ENCODE assay signal across 27 cellular contexts in the genomic region with DNA sequence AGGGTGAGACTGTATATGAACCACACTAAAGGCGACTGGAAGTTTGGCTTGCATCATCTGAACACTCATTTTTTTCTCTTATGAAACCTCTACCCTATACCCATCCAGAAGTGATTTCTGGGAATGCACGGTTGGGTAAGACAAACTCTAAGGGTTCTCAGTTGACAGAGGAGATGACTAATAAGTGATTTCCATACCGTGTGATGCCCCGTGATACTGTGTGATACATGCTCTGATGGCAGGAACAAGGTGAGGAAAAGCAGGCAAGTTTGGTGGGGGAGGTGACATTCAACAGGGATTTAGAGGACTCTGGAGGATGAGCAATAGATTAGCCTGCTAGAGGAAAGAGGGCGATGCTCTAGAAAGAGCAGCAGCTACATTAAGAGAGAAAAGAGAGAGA.
"Had no signal": no experiment of that assay in that cellular context is flagged by ENCODE, and none has a peak within 500 bp of the region (broad histone marks: within the 10 kb centered on the region; RNA-seq: fewer than 3 reads in every experiment).

No MANE protein-coding gene starts in this region.

- H3K4me1 Mint-ChIP-seq: activated B cell treated with CpG ODN at 0.5 μM for 24 hours; activated naive CD8-positive, alpha-beta T cell treated with anti-CD3 and anti-CD28 coated beads, Interleukin-2, amount 10 ng/mL, durations not matched to agents 7 days and 5 days; mesothelial cell of epicardium; nephron had no signal

- H3K4me3 Mint-ChIP-seq: activated B cell treated with CpG ODN at 0.5 μM for 24 hours; activated naive CD4-positive, alpha-beta T cell treated with anti-CD3 and anti-CD28 coated beads for 36 hours; activated naive CD8-positive, alpha-beta T cell treated with anti-CD3 and anti-CD28 coated beads, Interleukin-2, amount 10 ng/mL, durations not matched to agents 7 days and 5 days; activated T-cell treated with anti-CD3 and anti-CD28 coated beads, Interleukin-2, amount 50 U/mL, for 72 hours; mesothelial cell of epicardium; nephron; stimulated activated naive CD8-positive, alpha-beta T cell treated with anti-CD3 and anti-CD28 coated beads, Interleukin-15, Interleukin-2, amounts not matched to agents 100 ng/mL and 50 ng/mL, for 24 hours; T-helper 1 cell treated with Interleukin-12 subunit alpha and Interleukin-12 subunit beta and Interleukin-4 antibody, amounts not matched to agents 30 μg/mL and 1 μg/mL, for 36 hours had no signal

- DNase-seq: activated B cell treated with CpG ODN at 0.5 μM for 24 hours; activated CD4-positive, alpha-beta T cell treated with anti-CD3 and anti-CD28 coated beads for 4 hours; activated CD4-positive, alpha-beta T cell treated with anti-CD3 and anti-CD28 coated beads, Interleukin-2, amount 50 U/mL, for 48 hours; activated effector memory CD4-positive, alpha-beta T cell treated with Interleukin-2 at 50 U/mL for 16 hours; activated naive CD4-positive, alpha-beta T cell treated with anti-CD3 and anti-CD28 coated beads for 36 hours; activated naive CD8-positive, alpha-beta T cell treated with anti-CD3 and anti-CD28 coated beads, Interleukin-2, amount 10 ng/mL, durations not matched to agents 7 days and 5 days; activated T-cell treated with anti-CD3 and anti-CD28 coated beads, Interleukin-2, amount 50 U/mL, for 72 hours; amniotic stem cell; cerebellar nuclear complex; foreskin melanocyte; hippocampal formation; left ventricle myocardium superior; mammary epithelial cell; ovary; psoas muscle; stimulated activated CD4-positive, alpha-beta T cell treated with anti-CD3 and anti-CD28 coated beads, Interleukin-4, amount 100 ng/mL, for 4 hours; substantia nigra; T1000; thyroid gland; upper lobe of right lung had no signal

- H3K27me3 ChIP-seq: neutrophil, ovary, right atrium auricular region, thyroid gland, upper lobe of right lung had no signal

- ATAC-seq: activated T-cell treated with anti-CD3 and anti-CD28 coated beads, Interleukin-2, amount 50 U/mL, for 72 hours; left ventricle myocardium superior; psoas muscle; upper lobe of right lung had no signal

- H3K4me3 ChIP-seq: coronary artery, ovary, psoas muscle, right atrium auricular region, thyroid gland, upper lobe of right lung had no signal

- H3K27ac ChIP-seq: coronary artery, neutrophil, ovary, psoas muscle, right atrium auricular region, thyroid gland, upper lobe of right lung had no signal

- H3K36me3 Mint-ChIP-seq: activated naive CD8-positive, alpha-beta T cell treated with anti-CD3 and anti-CD28 coated beads, Interleukin-2, amount 10 ng/mL, durations not matched to agents 7 days and 5 days; mesothelial cell of epicardium had no signal

- H3K4me1 ChIP-seq: psoas muscle, right atrium auricular region, thyroid gland, upper lobe of right lung had no signal

- H3K27ac Mint-ChIP-seq: activated B cell treated with CpG ODN at 0.5 μM for 24 hours; activated naive CD4-positive, alpha-beta T cell treated with anti-CD3 and anti-CD28 coated beads for 36 hours; activated naive CD8-positive, alpha-beta T cell treated with anti-CD3 and anti-CD28 coated beads, Interleukin-2, amount 10 ng/mL, durations not matched to agents 7 days and 5 days; activated T-cell treated with anti-CD3 and anti-CD28 coated beads, Interleukin-2, amount 50 U/mL, for 72 hours; mesothelial cell of epicardium; nephron; stimulated activated naive CD8-positive, alpha-beta T cell treated with anti-CD3 and anti-CD28 coated beads, Interleukin-15, Interleukin-2, amounts not matched to agents 100 ng/mL and 50 ng/mL, for 24 hours; T-helper 1 cell treated with Interleukin-12 subunit alpha and Interleukin-12 subunit beta and Interleukin-4 antibody, amounts not matched to agents 30 μg/mL and 1 μg/mL, for 36 hours had no signal

- H3K36me3 ChIP-seq: neutrophil, ovary, right atrium auricular region, thyroid gland, upper lobe of right lung had no signal

- H3K9me3 Mint-ChIP-seq: activated B cell treated with CpG ODN at 0.5 μM for 24 hours; activated naive CD4-positive, alpha-beta T cell treated with anti-CD3 and anti-CD28 coated beads for 36 hours; activated naive CD8-positive, alpha-beta T cell treated with anti-CD3 and anti-CD28 coated beads, Interleukin-2, amount 10 ng/mL, durations not matched to agents 7 days and 5 days; activated T-cell treated with anti-CD3 and anti-CD28 coated beads, Interleukin-2, amount 50 U/mL, for 72 hours; mesothelial cell of epicardium; stimulated activated naive CD8-positive, alpha-beta T cell treated with anti-CD3 and anti-CD28 coated beads, Interleukin-15, Interleukin-2, amounts not matched to agents 100 ng/mL and 50 ng/mL, for 24 hours; T-helper 1 cell treated with Interleukin-12 subunit alpha and Interleukin-12 subunit beta and Interleukin-4 antibody, amounts not matched to agents 30 μg/mL and 1 μg/mL, for 36 hours had no signal

- H3K9me3 ChIP-seq: neutrophil, ovary, psoas muscle, right atrium auricular region, thyroid gland, upper lobe of right lung had no signal
